8 cellular contexts compared by ENCODE assay signal in genomic region chr10:115094605-115095004, GRCh38. TPM values are rescaled to one million over a fixed set of nuclear protein-coding genes. Genes with fewer than 3 reads are reported as not detected.
DNase-seq lines count a peak whose midpoint lies in the region; ATAC-seq and TF ChIP-seq lines count a peak whose summit lies in the region.

No MANE protein-coding gene starts in this region.

- H3K27me3 Mint-ChIP-seq in activated CD4-positive, alpha-beta T cell treated with anti-CD3 and anti-CD28 coated beads, Interleukin-2, amount 10 ng/mL, durations not matched to agents 24 days and 14 days = peaks cover 51% of the 10 kb centered on the region

- H3K4me1 ChIP-seq in smooth muscle cell (ENCODE audit: low read depth) (peaks cover 9% of the 10 kb centered on the region), vagina (peaks cover 8% of the 10 kb centered on the region)

- H3K4me1 Mint-ChIP-seq in activated CD4-positive, alpha-beta T cell treated with anti-CD3 and anti-CD28 coated beads, Interleukin-2, amount 10 ng/mL, durations not matched to agents 24 days and 14 days = peaks cover 10% of the 10 kb centered on the region

- H3K9me3 ChIP-seq in WERI-Rb-1 (ENCODE audit: severe bottlenecking) (no peaks in the 10 kb centered on the region), smooth muscle cell (replicated peaks; ENCODE audit: low read depth) (no peaks in the 10 kb centered on the region), vagina (no peaks in the 10 kb centered on the region)

- H3K9me3 Mint-ChIP-seq in activated CD4-positive, alpha-beta T cell treated with anti-CD3 and anti-CD28 coated beads, Interleukin-2, amount 10 ng/mL, durations not matched to agents 24 days and 14 days = no peaks in the 10 kb centered on the region

- H3K27me3 ChIP-seq in WERI-Rb-1 (ENCODE audit: insufficient read depth, low read depth, severe bottlenecking) = no peaks in the 10 kb centered on the region
- H3K27me3 ChIP-seq in smooth muscle cell (ENCODE audit: low read depth) = peaks cover 6% of the 10 kb centered on the region
- no peaks in the 10 kb centered on the region for H3K27me3 ChIP-seq in vagina

- no peaks in the 10 kb centered on the region for H3K36me3 ChIP-seq in WERI-Rb-1
- no peaks in the 10 kb centered on the region for H3K36me3 ChIP-seq in smooth muscle cell (ENCODE audit: low read depth)
- no peaks in the 10 kb centered on the region for H3K36me3 ChIP-seq in vagina

- ATAC-seq in left lobe of liver (peak; percentile 71), HG02678 (IDR thresholded peaks at IDR 0.05; ENCODE audit: unreplicated experiment) (no peak)

- DNase-seq in activated CD4-positive, alpha-beta T cell treated with anti-CD3 and anti-CD28 coated beads, Interleukin-2, amount 10 ng/mL, durations not matched to agents 24 days and 14 days = no peak
- no peak for DNase-seq in activated CD4-positive, alpha-beta T cell treated with anti-CD3 and anti-CD28 coated beads for 1 hour
- DNase-seq in WERI-Rb-1 (no peak), left lobe of liver (ENCODE audit: low spot score) (no peak), smooth muscle cell (lab: John Stamatoyannopoulos, UW; ENCODE audit: unreplicated experiment) (no peak), vagina (ENCODE audit: extremely low spot score in 2 of 2) (no peak), GM10266 (ENCODE audit: extremely low spot score) (no peak)

- H4K20me1 ChIP-seq in smooth muscle cell (ENCODE audit: low read depth) = no peaks in the 10 kb centered on the region

- no peaks in the 10 kb centered on the region for H3K79me2 ChIP-seq in smooth muscle cell (ENCODE audit: low read depth)

- no peaks in the 10 kb centered on the region for H3K36me3 Mint-ChIP-seq in activated CD4-positive, alpha-beta T cell treated with anti-CD3 and anti-CD28 coated beads, Interleukin-2, amount 10 ng/mL, durations not matched to agents 24 days and 14 days (ENCODE audit: low read depth)

- peak overlapping the region; percentile 98 for H2AFZ ChIP-seq in smooth muscle cell (ENCODE audit: low read depth)

- 52% methylated on average over 10 of the region's 10 CpGs for WGBS in smooth muscle cell (ENCODE audit: low lambda C conversion rate)

- intact Hi-C loops in activated CD4-positive, alpha-beta T cell treated with anti-CD3 and anti-CD28 coated beads, Interleukin-2, amount 10 ng/mL, durations not matched to agents 24 days and 14 days (cut with micrococcal nuclease) = loop anchor here (10.0 kb wide), 2 partner anchors 160 to 220 kb away; partner anchors contain the start of gene TRUB1
- intact Hi-C loops in vagina (cut with DNase I) = no loop called here

- peak overlapping the region; percentile 92 for H3K4me2 ChIP-seq in smooth muscle cell

- H3K4me3 ChIP-seq in WERI-Rb-1 (ENCODE audit: low read depth, low read length) (peak overlapping the region; percentile 88), smooth muscle cell (peak overlapping the region; percentile 76), vagina (peak overlapping the region in 1 of 2 donors; percentile 56)

- H3F3A ChIP-seq in smooth muscle cell (ENCODE audit: low read depth) = peaks cover 6% of the 10 kb centered on the region

- no peak overlapping the region for H3K27ac Mint-ChIP-seq in activated CD4-positive, alpha-beta T cell treated with anti-CD3 and anti-CD28 coated beads, Interleukin-2, amount 10 ng/mL, durations not matched to agents 24 days and 14 days

- no peak for TF ChIP-seq POLR2A in vagina (IDR thresholded peaks at IDR 0.05)

- H3K27ac ChIP-seq in WERI-Rb-1 = no peak overlapping the region
- no peak overlapping the region for H3K27ac ChIP-seq in smooth muscle cell (ENCODE audit: low read depth)
- no peak overlapping the region for H3K27ac ChIP-seq in vagina

- peak overlapping the region; percentile 31 for H3K4me3 Mint-ChIP-seq in activated CD4-positive, alpha-beta T cell treated with anti-CD3 and anti-CD28 coated beads, Interleukin-2, amount 10 ng/mL, durations not matched to agents 24 days and 14 days

- no peak for TF ChIP-seq CTCF in WERI-Rb-1 (IDR thresholded peaks at IDR 0.05; ENCODE audit: low read depth, low read length)
- no peak for TF ChIP-seq CTCF in smooth muscle cell (IDR thresholded peaks at IDR 0.05; ENCODE audit: borderline replicate concordance, insufficient read depth, poor library complexity, severe bottlenecking)
- no peak for TF ChIP-seq CTCF in vagina (IDR thresholded peaks at IDR 0.05)
- no peak for TF ChIP-seq CTCF in GM10266 (IDR thresholded peaks at IDR 0.05; ENCODE audit: control insufficient read depth, insufficient read depth, low read depth, missing control alignments)

- H3K9ac ChIP-seq in smooth muscle cell (ENCODE audit: low read depth) = no peak overlapping the region

RNA-seq across cellular contexts. Expression of gene ATRNL1, which starts 1.4 kb away (rescaled TPM):
- total RNA-seq in activated CD4-positive, alpha-beta T cell treated with anti-CD3 and anti-CD28 coated beads, Interleukin-2, amount 10 ng/mL, durations not matched to agents 24 days and 14 days = 0.17 and 0.26 TPM in 2 replicates
- total RNA-seq in left lobe of liver (1.3 TPM), smooth muscle cell (14.9 and 21.4 TPM in 2 replicates), vagina (15.5 TPM)
- polyA plus RNA-seq in smooth muscle cell = 2.7 and 3.3 TPM in 2 replicates
